In genomic region chr10:11073410-11073809, GRCh38 we compare ENCODE assay signal across 29 cellular contexts.
"Had no signal": no experiment of that assay in that cellular context is flagged by ENCODE, and none has a peak within 500 bp of the region (broad histone marks: within the 10 kb centered on the region; RNA-seq: fewer than 3 reads in every experiment).

No MANE protein-coding gene starts in this region.

- H3K4me1 ChIP-seq: lower lobe of right lung, right lobe of liver, thyroid gland, upper lobe of left lung, vagina had no signal

- H3K27me3 ChIP-seq: ascending aorta, brain microvascular endothelial cell, esophagus muscularis mucosa, right lobe of liver, thyroid gland, upper lobe of left lung, vagina had no signal

- H3K4me3 ChIP-seq: ascending aorta, esophagus muscularis mucosa, lower lobe of right lung, right lobe of liver, skin epidermis, thyroid gland, upper lobe of left lung, vagina had no signal

- DNase-seq: activated CD4-positive, alpha-beta T cell treated with anti-CD3 and anti-CD28 coated beads, Interleukin-2, amount 50 U/mL, for 1 hour; activated CD8-positive, alpha-beta T cell treated with anti-CD3 and anti-CD28 coated beads for 36 hours; activated naive CD4-positive, alpha-beta T cell; activated T-cell treated with anti-CD3 and anti-CD28 coated beads, Interleukin-2, amount 50 U/mL, for 72 hours; brain microvascular endothelial cell; central memory CD4-positive, alpha-beta T cell; dermis blood vessel endothelial cell; effector CD4-positive, alpha-beta T cell; glutamatergic neuron; hippocampal formation; immature natural killer cell; kidney; lower lobe of right lung; mesenchymal stem cell; right lobe of liver; stimulated activated CD4-positive, alpha-beta T cell treated with anti-CD3 and anti-CD28 coated beads, Interleukin-12 subunit alpha, Interleukin-12 subunit beta, amount 100 ng/mL, for 4 hours; stimulated activated CD4-positive, alpha-beta T cell treated with anti-CD3 and anti-CD28 coated beads, Interleukin-4, amount 100 ng/mL, for 1 hour; stimulated activated naive CD8-positive, alpha-beta T cell treated with anti-CD3 and anti-CD28 coated beads, Interleukin-15, amount 100 ng/mL, for 72 hours; T-helper 17 cell; T1000; thyroid gland; upper lobe of left lung had no signal

- H3K9me3 ChIP-seq: ascending aorta, esophagus muscularis mucosa, lower lobe of right lung, right lobe of liver, thyroid gland, upper lobe of left lung, vagina had no signal

- H3K27ac ChIP-seq: ascending aorta, brain microvascular endothelial cell, esophagus muscularis mucosa, lower lobe of right lung, right lobe of liver, skin epidermis, thyroid gland, upper lobe of left lung, vagina had no signal

- H3K36me3 ChIP-seq: ascending aorta, brain microvascular endothelial cell, esophagus muscularis mucosa, lower lobe of right lung, right lobe of liver, thyroid gland, upper lobe of left lung, vagina had no signal

- ATAC-seq: activated CD8-positive, alpha-beta T cell treated with anti-CD3 and anti-CD28 coated beads for 36 hours; activated naive CD4-positive, alpha-beta T cell treated with anti-CD3 and anti-CD28 coated beads, Interleukin-2, amount 50 U/mL, for 72 hours; activated T-cell treated with anti-CD3 and anti-CD28 coated beads, Interleukin-2, amount 50 U/mL, for 72 hours; natural killer cell treated with Interleukin-12 subunit alpha and Interleukin-12 subunit beta and Interleukin-15 and Interleukin-18, amount 100 ng/mL, for 72 hours; right lobe of liver; SK-N-SH treated with all-trans-retinoic acid at 6 μM for 48 hours; stimulated activated naive CD8-positive, alpha-beta T cell treated with anti-CD3 and anti-CD28 coated beads, Interleukin-15, amount 100 ng/mL, for 72 hours; T-helper 17 cell had no signal
